Comparison of ENCODE assay signal across 11 cellular contexts in genomic region chr12:115598827-115599226, GRCh38.
A peak's percentile ranks its signal among the peaks of the same experiment; 100 is the strongest.
DNase-seq lines count a peak whose midpoint lies in the region; ATAC-seq, FAIRE-seq and TF ChIP-seq lines count a peak whose summit lies in the region.
"Had no signal": no experiment of that assay in that cellular context is flagged by ENCODE, and none has a peak within 500 bp of the region (broad histone marks: within the 10 kb centered on the region; RNA-seq: fewer than 3 reads in every experiment).

No MANE protein-coding gene starts in this region.

- no peak for TF ChIP-seq CTCF in heart left ventricle (IDR thresholded peaks at IDR 0.05)
- no peak for TF ChIP-seq CTCF in right atrium auricular region (IDR thresholded peaks at IDR 0.05)
- TF ChIP-seq CTCF in esophagus muscularis mucosa (IDR thresholded peaks at IDR 0.05), result no peak
- no peak for TF ChIP-seq CTCF in neural crest cell (conservative IDR thresholded peaks at IDR 0.05)

- H3K4me1 Mint-ChIP-seq in neural crest cell, result peaks cover 25% of the 10 kb centered on the region

- WGBS in heart left ventricle, 4 donors, result 12 to 33% (median 17%) methylated on average over 14 to 17 of the region's 17 CpGs
- 10% methylated on average over 5 of the region's 17 CpGs for WGBS in esophagus muscularis mucosa

- peaks cover 12% of the 10 kb centered on the region for H3K27me3 Mint-ChIP-seq in neural crest cell (ENCODE audit: low read depth)

- DNase-seq in heart left ventricle (peak in 3 of 5 donors; percentile 13 to 40 (median 18)), right atrium auricular region (ENCODE audit: low spot score) (no peak), esophagus muscularis mucosa (ENCODE audit: extremely low spot score) (no peak), neural crest cell (ENCODE audit: low read depth, low spot score) (peak; percentile 14), urothelium cell line (ENCODE audit: low spot score) (peak; percentile 38), occipital lobe (lab: John Stamatoyannopoulos, UW) (no peak)
- DNase-seq: AML-193; stimulated activated CD4-positive, alpha-beta T cell treated with anti-CD3 and anti-CD28 coated beads, Interleukin-1b, Interleukin-23, amount 100 ng/mL, for 48 hours; T1000 had no signal

- peak overlapping the region; percentile 71 for H3K4me3 Mint-ChIP-seq in neural crest cell

- FAIRE-seq in urothelium cell line (lab: Jason Lieb, UNC), result no peak

- no peaks in the 10 kb centered on the region for H3K9me3 ChIP-seq in heart left ventricle
- no peaks in the 10 kb centered on the region for H3K9me3 ChIP-seq in right atrium auricular region
- H3K9me3 ChIP-seq in esophagus muscularis mucosa, result no peaks in the 10 kb centered on the region

- ATAC-seq in heart left ventricle, result peak in 2 of 4 donors; percentile 41 to 48
- ATAC-seq in GM21717 (IDR thresholded peaks at IDR 0.05; ENCODE audit: unreplicated experiment), result no peak
- ATAC-seq in GM18498 (IDR thresholded peaks at IDR 0.05; ENCODE audit: unreplicated experiment), result no peak

- TF ChIP-seq POLR2A in heart left ventricle (IDR thresholded peaks at IDR 0.05) (no peak), esophagus muscularis mucosa (IDR thresholded peaks at IDR 0.05; ENCODE audit: low read depth) (no peak)

- no peak for TF ChIP-seq EP300 in esophagus muscularis mucosa (IDR thresholded peaks at IDR 0.05)

- H3K4me3 ChIP-seq in heart left ventricle (peak overlapping the region in 6 of 12 donors; percentile 10 to 32 (median 26)), right atrium auricular region (peak overlapping the region in 1 of 2 donors; percentile 32), esophagus muscularis mucosa (peak overlapping the region; percentile 19 to 31 (median 26))

- H3K36me3 Mint-ChIP-seq in neural crest cell (ENCODE audit: low read depth), result no peaks in the 10 kb centered on the region

- H3K27me3 ChIP-seq in heart left ventricle, result peaks cover 0 to 23% (median 4%) of the 10 kb centered on the region in 9 donors
- H3K27me3 ChIP-seq in right atrium auricular region, result no peaks in the 10 kb centered on the region
- H3K27me3 ChIP-seq in esophagus muscularis mucosa, result peaks cover 0 to 91% (median 0%) of the 10 kb centered on the region in 4 donors

- H3K4me1 ChIP-seq in heart left ventricle (peaks cover 0 to 18% (median 7%) of the 10 kb centered on the region in 12 donors), right atrium auricular region (peaks cover 0 to 14% of the 10 kb centered on the region in 2 donors), esophagus muscularis mucosa (peaks cover 6 to 15% (median 14%) of the 10 kb centered on the region in 4 donors)

- H3K36me3 ChIP-seq in heart left ventricle, result no peaks in the 10 kb centered on the region
- H3K36me3 ChIP-seq in right atrium auricular region, result no peaks in the 10 kb centered on the region
- no peaks in the 10 kb centered on the region for H3K36me3 ChIP-seq in esophagus muscularis mucosa

- H3K27ac ChIP-seq in heart left ventricle, result peak overlapping the region in 9 of 12 donors; percentile 26 to 68 (median 50)
- no peak overlapping the region for H3K27ac ChIP-seq in right atrium auricular region
- no peak overlapping the region for H3K27ac ChIP-seq in esophagus muscularis mucosa (replicated peaks in 1 of 4)

- no peaks in the 10 kb centered on the region for H3K9me3 Mint-ChIP-seq in neural crest cell

- intact Hi-C loops in heart left ventricle (cut with DNase I), result loop anchor here in 3 of 10 donors (2.0 to 10.0 kb wide), 2 partner anchors 90 to 94 kb away; no protein-coding TSS in a partner anchor
- intact Hi-C loops in esophagus muscularis mucosa (cut with DNase I), result no loop called here

- peak overlapping the region; percentile 48 for H3K27ac Mint-ChIP-seq in neural crest cell (ENCODE audit: unreplicated experiment)

Comparison
In these comparisons a context has a peak if more than half of its experiments do, and no peak if none do; other contexts are left out.
1. DNase-seq: peak in heart left ventricle (3 of 5), neural crest cell (single experiment) and urothelium cell line (single experiment); none in right atrium auricular region (single experiment), esophagus muscularis mucosa (single experiment) and occipital lobe (single experiment).
2. H3K27ac ChIP-seq: peak in heart left ventricle (9 of 12); none in right atrium auricular region (0 of 2) and esophagus muscularis mucosa (0 of 4).